Comparison of ENCODE assay signal across 27 cellular contexts in genomic region chr4:38955957-38956356, GRCh38.
DNase-seq lines count a peak whose midpoint lies in the region; ATAC-seq, FAIRE-seq and TF ChIP-seq lines count a peak whose summit lies in the region.
"Had no signal": no experiment of that assay in that cellular context is flagged by ENCODE, and none has a peak within 500 bp of the region (broad histone marks: within the 10 kb centered on the region; RNA-seq: fewer than 3 reads in every experiment).

No MANE protein-coding gene starts in this region.

- H3K27me3 ChIP-seq in GM23338 (ENCODE audit: insufficient read depth) (no peaks in the 10 kb centered on the region), neural progenitor cell (no peaks in the 10 kb centered on the region), ascending aorta (no peaks in the 10 kb centered on the region)
- H3K27me3 ChIP-seq: BE2C, SJSA1 had no signal

- H3K27ac Mint-ChIP-seq in activated CD4-positive, alpha-beta T cell treated with anti-CD3 and anti-CD28 coated beads for 36 hours: peak overlapping the region; percentile 8
- H3K27ac Mint-ChIP-seq in GM23338: no peak overlapping the region
- peak overlapping the region; percentile 82 for H3K27ac Mint-ChIP-seq in activated T-helper 17 cell treated with anti-CD3 and anti-CD28 coated beads, Interleukin-2, amount 50 U/mL, for 72 hours
- H3K27ac Mint-ChIP-seq in neural progenitor cell: peak overlapping the region; percentile 54
- H3K27ac Mint-ChIP-seq: CD14-positive monocyte, HFFc6 had no signal

- TF ChIP-seq CTCF in GM23338 (conservative IDR thresholded peaks at IDR 0.05; ENCODE audit: low read depth in 2 of 2) (no peak), neural progenitor cell (IDR thresholded peaks at IDR 0.05) (no peak), ascending aorta (IDR thresholded peaks at IDR 0.05) (no peak)

- H3K27ac ChIP-seq in GM23338 (ENCODE audit: low read depth) (no peak overlapping the region), neural progenitor cell (no peak overlapping the region), ascending aorta (no peak overlapping the region)
- H3K27ac ChIP-seq: SJSA1 had no signal

- H3K4me1 Mint-ChIP-seq in activated CD4-positive, alpha-beta T cell treated with anti-CD3 and anti-CD28 coated beads for 36 hours: peaks cover 36% of the 10 kb centered on the region
- H3K4me1 Mint-ChIP-seq in GM23338 (no peaks in the 10 kb centered on the region), neural progenitor cell (peaks cover 8% of the 10 kb centered on the region)
- H3K4me1 Mint-ChIP-seq in activated T-helper 17 cell treated with anti-CD3 and anti-CD28 coated beads, Interleukin-2, amount 50 U/mL, for 72 hours: peaks cover 5% of the 10 kb centered on the region
- H3K4me1 Mint-ChIP-seq: CD14-positive monocyte had no signal

- no peaks in the 10 kb centered on the region for H3K9me2 ChIP-seq in GM23338 (ENCODE audit: insufficient read depth)

- FAIRE-seq in HTR-8/SVneo (lab: Jason Lieb, UNC): no peak
- FAIRE-seq: GM12891 had no signal

- no peaks in the 10 kb centered on the region for H3K4me1 ChIP-seq in GM23338 (ENCODE audit: insufficient read depth)
- H3K4me1 ChIP-seq in neural progenitor cell: peaks cover 27% of the 10 kb centered on the region
- no peaks in the 10 kb centered on the region for H3K4me1 ChIP-seq in ascending aorta
- H3K4me1 ChIP-seq: BE2C had no signal

- H3F3A ChIP-seq in GM23338 (replicated peaks; ENCODE audit: low read depth): no peaks in the 10 kb centered on the region
- H3F3A ChIP-seq in neural progenitor cell (ENCODE audit: low read depth): peaks cover 9% of the 10 kb centered on the region

- peaks cover 8% of the 10 kb centered on the region for H3K9me3 Mint-ChIP-seq in activated CD4-positive, alpha-beta T cell treated with anti-CD3 and anti-CD28 coated beads for 36 hours (ENCODE audit: low read depth)
- H3K9me3 Mint-ChIP-seq in GM23338 (no peaks in the 10 kb centered on the region), neural progenitor cell (no peaks in the 10 kb centered on the region)
- peaks cover 3% of the 10 kb centered on the region for H3K9me3 Mint-ChIP-seq in activated T-helper 17 cell treated with anti-CD3 and anti-CD28 coated beads, Interleukin-2, amount 50 U/mL, for 72 hours
- H3K9me3 Mint-ChIP-seq: CD8-positive, alpha-beta memory T cell; HFFc6 had no signal

- H3K4me3 Mint-ChIP-seq in activated CD4-positive, alpha-beta T cell treated with anti-CD3 and anti-CD28 coated beads for 36 hours: no peak overlapping the region
- no peak overlapping the region for H3K4me3 Mint-ChIP-seq in GM23338
- peak overlapping the region; percentile 61 for H3K4me3 Mint-ChIP-seq in activated T-helper 17 cell treated with anti-CD3 and anti-CD28 coated beads, Interleukin-2, amount 50 U/mL, for 72 hours
- no peak overlapping the region for H3K4me3 Mint-ChIP-seq in neural progenitor cell
- H3K4me3 Mint-ChIP-seq: CD14-positive monocyte; CD8-positive, alpha-beta memory T cell; HFFc6 had no signal

- H3K9me3 ChIP-seq in neural progenitor cell (ENCODE audit: low read depth) (no peaks in the 10 kb centered on the region), ascending aorta (no peaks in the 10 kb centered on the region)
- H3K9me3 ChIP-seq: BE2C, SJSA1 had no signal

- DNase-seq in activated CD4-positive, alpha-beta T cell treated with anti-CD3 and anti-CD28 coated beads for 36 hours: no peak
- no peak for DNase-seq in activated CD4-positive, alpha-beta T cell treated with anti-CD3 and anti-CD28 coated beads for 1 hour
- DNase-seq in GM23338 (ENCODE audit: low spot score) (no peak), neural progenitor cell (ENCODE audit: low spot score) (no peak), ascending aorta (ENCODE audit: low spot score in 2 of 2) (no peak), HTR-8/SVneo (ENCODE audit: insufficient read length, low spot score) (no peak)
- DNase-seq: 8988T; ACHN; BE2C; CD8-positive, alpha-beta memory T cell; DMS 273 treated with DMSO at 0.1 percent for 48 hours; DMS79 treated with DMSO at 0.1 percent for 48 hours; GF-D8; H7; HFFc6; NCI-H1092; NCI-H1417 treated with DMSO at 0.1 percent for 48 hours; NCI-H1694 treated with DMSO at 0.1 percent for 48 hours; NCI-H2081; NCI-H2227 treated with DMSO at 0.1 percent for 48 hours; NCI-H526 treated with DMSO at 0.1 percent for 48 hours; Right ventricle myocardium superior; RPMI8226 had no signal

- H2AFZ ChIP-seq in GM23338 (peak overlapping the region; percentile 87), neural progenitor cell (replicated peaks) (peak overlapping the region; percentile 14)

- H3K27me3 Mint-ChIP-seq in activated CD4-positive, alpha-beta T cell treated with anti-CD3 and anti-CD28 coated beads for 36 hours: no peaks in the 10 kb centered on the region
- H3K27me3 Mint-ChIP-seq in GM23338 (ENCODE audit: insufficient read depth, low read depth, poor library complexity) (no peaks in the 10 kb centered on the region), neural progenitor cell (ENCODE audit: insufficient read depth, low read depth) (no peaks in the 10 kb centered on the region)
- H3K27me3 Mint-ChIP-seq in activated T-helper 17 cell treated with anti-CD3 and anti-CD28 coated beads, Interleukin-2, amount 50 U/mL, for 72 hours: peaks cover 2% of the 10 kb centered on the region

- no peak for ATAC-seq in activated CD4-positive, alpha-beta T cell treated with anti-CD3 and anti-CD28 coated beads for 36 hours
- no peak for ATAC-seq in GM23338
- ATAC-seq in activated T-helper 17 cell treated with anti-CD3 and anti-CD28 coated beads, Interleukin-2, amount 50 U/mL, for 72 hours (replicated peaks): no peak

- POLR2A ChIA-PET in activated CD4-positive, alpha-beta T cell treated with anti-CD3 and anti-CD28 coated beads for 36 hours (lab: Charles Lee): no interaction called here

- H3K4me2 ChIP-seq in GM23338 (no peak overlapping the region), neural progenitor cell (no peak overlapping the region)

- peaks cover 5% of the 10 kb centered on the region for H3K36me3 Mint-ChIP-seq in activated CD4-positive, alpha-beta T cell treated with anti-CD3 and anti-CD28 coated beads for 36 hours (ENCODE audit: low read depth)
- H3K36me3 Mint-ChIP-seq in GM23338 (ENCODE audit: low read depth): no peaks in the 10 kb centered on the region
- no peaks in the 10 kb centered on the region for H3K36me3 Mint-ChIP-seq in activated T-helper 17 cell treated with anti-CD3 and anti-CD28 coated beads, Interleukin-2, amount 50 U/mL, for 72 hours (ENCODE audit: low read depth)
- no peaks in the 10 kb centered on the region for H3K36me3 Mint-ChIP-seq in neural progenitor cell
- H3K36me3 Mint-ChIP-seq: CD14-positive monocyte had no signal

- H3K79me2 ChIP-seq in GM23338 (replicated peaks; ENCODE audit: insufficient read depth): no peaks in the 10 kb centered on the region
- H3K79me2 ChIP-seq in neural progenitor cell (ENCODE audit: low read depth): no peaks in the 10 kb centered on the region

- H3K36me3 ChIP-seq in GM23338 (ENCODE audit: insufficient read depth) (no peaks in the 10 kb centered on the region), neural progenitor cell (no peaks in the 10 kb centered on the region), ascending aorta (no peaks in the 10 kb centered on the region)
- H3K36me3 ChIP-seq: BE2C, SJSA1 had no signal

- H3K4me3 ChIP-seq in GM23338 (no peak overlapping the region), neural progenitor cell (no peak overlapping the region), ascending aorta (no peak overlapping the region)
- H3K4me3 ChIP-seq: SJSA1 had no signal

- no peaks in the 10 kb centered on the region for H4K20me1 ChIP-seq in GM23338 (replicated peaks; ENCODE audit: insufficient read depth)
- H4K20me1 ChIP-seq in neural progenitor cell (ENCODE audit: low read depth): no peaks in the 10 kb centered on the region

- intact Hi-C loops in activated CD4-positive, alpha-beta T cell treated with anti-CD3 and anti-CD28 coated beads for 36 hours (cut with DNase I, micrococcal nuclease): loop anchor here in 1 of 2 experiments (5.0 to 10.0 kb wide), 3 partner anchors 76 to 791 kb away; partner anchors contain the start of gene TMEM156
- intact Hi-C loops in ascending aorta (cut with DNase I): no loop called here

- CTCF ChIA-PET in activated CD4-positive, alpha-beta T cell treated with anti-CD3 and anti-CD28 coated beads for 36 hours (lab: Charles Lee): interaction anchor here (1.1 to 1.3 kb wide), 3 partner anchors 13 to 28 kb away, joined by 3 to 5 read pairs (median 4); no protein-coding TSS in a partner anchor

- no peak overlapping the region for H3K9ac ChIP-seq in neural progenitor cell

TF ChIP-seq in GM23338, 12 proteins besides CTCF, POLR2A, EP300 and RAD21:
- no peak for TF ChIP-seq JUNB (IDR thresholded peaks at IDR 0.05; ENCODE audit: unreplicated experiment)
- no peak for TF ChIP-seq EZH2 (IDR thresholded peaks at IDR 0.05; ENCODE audit: low read depth, unreplicated experiment)
- no peak for TF ChIP-seq ETS1 (IDR thresholded peaks at IDR 0.05)
- no peak for TF ChIP-seq CREB1 (CRISPR knock-in tag; IDR thresholded peaks at IDR 0.05; ENCODE audit: low read depth)
- TF ChIP-seq ZNF331 (CRISPR knock-in tag; IDR thresholded peaks at IDR 0.05; ENCODE audit: low read depth): no peak
- TF ChIP-seq NANOG (IDR thresholded peaks at IDR 0.05; ENCODE audit: borderline replicate concordance): no peak
- TF ChIP-seq ZNF114 (CRISPR knock-in tag; IDR thresholded peaks at IDR 0.05): no peak
- no peak for TF ChIP-seq STAT1 (IDR thresholded peaks at IDR 0.05; ENCODE audit: unreplicated experiment)
TF ChIP-seq in GM23338: peak in this region for 0.
